ENCODE assay signal across 17 cellular contexts in genomic region chr6:105850636-105851035, GRCh38.
"Had no signal": no experiment of that assay in that cellular context is flagged by ENCODE, and none has a peak within 500 bp of the region (broad histone marks: within the 10 kb centered on the region; RNA-seq: fewer than 3 reads in every experiment).

No MANE protein-coding gene starts in this region.

- DNase-seq: activated CD4-positive, alpha-beta T cell treated with anti-CD3 and anti-CD28 coated beads for 4 hours; activated CD4-positive, alpha-beta T cell treated with anti-CD3 and anti-CD28 coated beads, Interleukin-2, amount 50 U/mL, for 48 hours; activated CD4-positive, CD25-positive, alpha-beta regulatory T cell; activated effector memory CD4-positive, alpha-beta T cell treated with Interleukin-2 at 50 U/mL for 16 hours; activated naive CD4-positive, alpha-beta T cell treated with anti-CD3 and anti-CD28 coated beads for 36 hours; activated naive CD8-positive, alpha-beta T cell treated with anti-CD3 and anti-CD28 coated beads, Interleukin-2, amount 10 ng/mL, durations not matched to agents 7 days and 5 days; activated T-cell treated with anti-CD3 and anti-CD28 coated beads, Interleukin-2, amount 50 U/mL, for 48 hours; amygdala; cerebellar nuclear complex; cortex of kidney; kidney glomerular epithelial cell; naive B cell; stimulated activated CD4-positive, alpha-beta T cell treated with anti-CD3 and anti-CD28 coated beads, Interleukin-4, amount 100 ng/mL, for 4 hours; stimulated activated naive CD8-positive, alpha-beta T cell treated with anti-CD3 and anti-CD28 coated beads, Interleukin-15, Interleukin-2, amounts not matched to agents 100 U/mL and 50 U/mL, for 24 hours; T-helper 17 cell; upper lobe of right lung had no signal

- H3K9me3 ChIP-seq: upper lobe of right lung had no signal

- H3K27me3 ChIP-seq: upper lobe of right lung had no signal

- ATAC-seq: stimulated activated naive CD8-positive, alpha-beta T cell treated with anti-CD3 and anti-CD28 coated beads, Interleukin-15, Interleukin-2, amounts not matched to agents 100 U/mL and 50 U/mL, for 24 hours; T-helper 17 cell had no signal

- H3K36me3 ChIP-seq: upper lobe of right lung had no signal

- H3K4me3 ChIP-seq: upper lobe of right lung had no signal

- H3K27ac ChIP-seq: epithelial cell of prostate, upper lobe of right lung had no signal
